ENCODE assay signal across 9 cellular contexts in the genomic region with DNA sequence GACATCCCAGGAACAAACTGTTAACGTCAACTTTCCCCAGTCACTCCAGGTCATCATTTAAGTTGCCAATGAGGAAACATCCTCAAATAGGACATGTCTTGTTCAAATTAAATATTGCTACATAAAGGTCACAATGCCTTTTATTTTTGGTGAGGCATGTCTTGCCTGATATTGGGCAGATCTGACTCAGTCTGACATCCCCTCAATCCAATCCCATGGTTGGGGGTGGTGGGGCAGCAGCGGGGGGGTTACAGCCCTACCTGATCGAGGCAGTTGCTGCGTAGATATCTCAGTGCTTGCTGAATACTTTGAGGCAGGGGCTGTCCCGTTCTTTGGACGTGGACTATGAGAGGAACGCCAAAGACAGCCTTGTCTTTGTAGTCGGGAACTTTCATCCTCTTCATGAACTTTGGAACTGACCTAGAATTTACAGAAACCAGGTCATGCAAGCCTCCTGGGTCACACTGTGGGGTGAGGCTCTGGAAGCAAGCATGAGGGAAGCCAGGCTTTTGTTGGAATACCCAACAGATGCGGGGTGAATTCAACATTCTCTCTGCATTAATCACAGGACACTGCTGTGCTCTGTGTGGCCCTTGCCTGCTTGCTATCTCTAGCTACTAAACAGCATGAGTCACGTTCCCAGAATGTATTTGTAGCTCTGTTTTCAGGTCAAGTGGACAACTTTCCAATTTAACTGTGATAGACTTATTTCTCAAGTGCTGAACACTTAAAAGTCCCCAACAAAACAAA.
A peak's percentile ranks its signal among the peaks of the same experiment; 100 is the strongest.
DNase-seq lines count a peak whose midpoint lies in the region; ATAC-seq and TF ChIP-seq lines count a peak whose summit lies in the region.
"Had no signal": no experiment of that assay in that cellular context is flagged by ENCODE, and none has a peak within 500 bp of the region (broad histone marks: within the 10 kb centered on the region; RNA-seq: fewer than 3 reads in every experiment).

No MANE protein-coding gene starts in this region.

- peaks cover 19% of the 10 kb centered on the region for H3K4me1 ChIP-seq in smooth muscle cell (ENCODE audit: low read depth)

- no peaks in the 10 kb centered on the region for H3K36me3 Mint-ChIP-seq in stimulated activated naive B cell treated with anti-CD40 and anti-IgM and Interleukin-4, amounts not matched to agents 10 μg/mL and 1 μg/mL and 100 μg/mL, for 72 hours

- no peaks in the 10 kb centered on the region for H3K9me3 Mint-ChIP-seq in stimulated activated naive B cell treated with anti-CD40 and anti-IgM and Interleukin-4, amounts not matched to agents 10 μg/mL and 1 μg/mL and 100 μg/mL, for 72 hours
- H3K9me3 Mint-ChIP-seq: central memory CD8-positive, alpha-beta T cell had no signal

- H3K4me3 Mint-ChIP-seq in stimulated activated naive B cell treated with anti-CD40 and anti-IgM and Interleukin-4, amounts not matched to agents 10 μg/mL and 1 μg/mL and 100 μg/mL, for 72 hours, result no peak overlapping the region
- H3K4me3 Mint-ChIP-seq: central memory CD8-positive, alpha-beta T cell had no signal

- peak overlapping the region; percentile 50 for H3K9ac ChIP-seq in smooth muscle cell (ENCODE audit: low read depth)

- H3K4me1 Mint-ChIP-seq in stimulated activated naive B cell treated with anti-CD40 and anti-IgM and Interleukin-4, amounts not matched to agents 10 μg/mL and 1 μg/mL and 100 μg/mL, for 72 hours, result peaks cover 0 to 6% of the 10 kb centered on the region in 2 donors
- H3K4me1 Mint-ChIP-seq: central memory CD8-positive, alpha-beta T cell had no signal

- no peaks in the 10 kb centered on the region for H3K36me3 ChIP-seq in smooth muscle cell (ENCODE audit: low read depth)

- H3K9me3 ChIP-seq in smooth muscle cell (replicated peaks; ENCODE audit: low read depth), result no peaks in the 10 kb centered on the region

- H3K79me2 ChIP-seq in smooth muscle cell (ENCODE audit: low read depth), result no peaks in the 10 kb centered on the region

- no peak overlapping the region for H3K27ac Mint-ChIP-seq in stimulated activated naive B cell treated with anti-CD40 and anti-IgM and Interleukin-4, amounts not matched to agents 10 μg/mL and 1 μg/mL and 100 μg/mL, for 72 hours

- DNase-seq in HCEC 1CT (peak; percentile 98), iPS DF 19.7 (ENCODE audit: low read depth, low spot score) (peak; percentile 50), smooth muscle cell (lab: John Stamatoyannopoulos, UW; ENCODE audit: unreplicated experiment) (no peak)
- no peak for DNase-seq in stimulated activated CD4-positive, alpha-beta T cell treated with anti-CD3 and anti-CD28 coated beads, Interleukin-4, amount 100 ng/mL, for 24 hours
- DNase-seq in stimulated activated naive CD8-positive, alpha-beta T cell treated with anti-CD3 and anti-CD28 coated beads, Interleukin-15, Interleukin-2, amounts not matched to agents 100 U/mL and 50 U/mL, for 24 hours, result no peak
- DNase-seq in stimulated activated naive B cell treated with anti-CD40 and anti-IgM and Interleukin-4, amounts not matched to agents 10 μg/mL and 1 μg/mL and 100 μg/mL, for 72 hours, result no peak

- 50 to 61% (median 57%) methylated on average over 10 of the region's 10 CpGs for WGBS in adipose tissue, 3 donors
- 26% methylated on average over 10 of the region's 10 CpGs for WGBS in smooth muscle cell (ENCODE audit: low lambda C conversion rate)

- no peaks in the 10 kb centered on the region for H4K20me1 ChIP-seq in smooth muscle cell (ENCODE audit: low read depth)

- peak overlapping the region; percentile 35 for H3K27ac ChIP-seq in adipose tissue (ENCODE audit: low read depth, low read length)
- H3K27ac ChIP-seq in smooth muscle cell (ENCODE audit: low read depth), result peak overlapping the region; percentile 82

- peaks cover 8% of the 10 kb centered on the region for H3F3A ChIP-seq in smooth muscle cell (ENCODE audit: low read depth)

- no peak overlapping the region for H3K4me3 ChIP-seq in smooth muscle cell

- H3K27me3 ChIP-seq in smooth muscle cell (ENCODE audit: low read depth), result no peaks in the 10 kb centered on the region

- no peak overlapping the region for H2AFZ ChIP-seq in smooth muscle cell (ENCODE audit: low read depth)

- H3K27me3 Mint-ChIP-seq in stimulated activated naive B cell treated with anti-CD40 and anti-IgM and Interleukin-4, amounts not matched to agents 10 μg/mL and 1 μg/mL and 100 μg/mL, for 72 hours, result no peaks in the 10 kb centered on the region
- H3K27me3 Mint-ChIP-seq: central memory CD8-positive, alpha-beta T cell had no signal

- no peak for TF ChIP-seq CTCF in smooth muscle cell (IDR thresholded peaks at IDR 0.05; ENCODE audit: borderline replicate concordance, insufficient read depth, poor library complexity, severe bottlenecking)

- ATAC-seq in HG03460 (IDR thresholded peaks at IDR 0.05; ENCODE audit: unreplicated experiment), result no peak
- ATAC-seq in stimulated activated naive CD8-positive, alpha-beta T cell treated with anti-CD3 and anti-CD28 coated beads, Interleukin-15, Interleukin-2, amounts not matched to agents 100 U/mL and 50 U/mL, for 24 hours, result no peak
- ATAC-seq in stimulated activated naive B cell treated with anti-CD40 and anti-IgM and Interleukin-4, amounts not matched to agents 10 μg/mL and 1 μg/mL and 100 μg/mL, for 72 hours (replicated peaks), result no peak

- peak overlapping the region; percentile 79 for H3K4me2 ChIP-seq in smooth muscle cell

Comparison
In these comparisons a context has a peak if more than half of its experiments do, and no peak if none do; other contexts are left out.
1. DNase-seq: peak in HCEC 1CT (single experiment) and iPS DF 19.7 (single experiment); none in smooth muscle cell (single experiment), stimulated activated CD4-positive, alpha-beta T cell treated with anti-CD3 and anti-CD28 coated beads, Interleukin-4, amount 100 ng/mL, for 24 hours (single experiment), stimulated activated naive CD8-positive, alpha-beta T cell treated with anti-CD3 and anti-CD28 coated beads, Interleukin-15, Interleukin-2, amounts not matched to agents 100 U/mL and 50 U/mL, for 24 hours (single experiment) and stimulated activated naive B cell treated with anti-CD40 and anti-IgM and Interleukin-4, amounts not matched to agents 10 μg/mL and 1 μg/mL and 100 μg/mL, for 72 hours (single experiment).